In genomic region chr19:14553042-14553938, GRCh38 we compare ENCODE assay signal across 18 cellular contexts. TPM values are rescaled to one million over a fixed set of nuclear protein-coding genes. Genes with fewer than 3 reads are reported as not detected.
DNase-seq lines count a peak whose midpoint lies in the region; ATAC-seq and TF ChIP-seq lines count a peak whose summit lies in the region.
"Had no signal": no experiment of that assay in that cellular context is flagged by ENCODE, and none has a peak within 500 bp of the region (broad histone marks: within the 10 kb centered on the region; RNA-seq: fewer than 3 reads in every experiment).

No MANE protein-coding gene starts in this region.

- H3K79me2 ChIP-seq in parathyroid adenoma = peaks cover 70% of the 10 kb centered on the region

- peaks cover 11% of the 10 kb centered on the region for H3K36me3 ChIP-seq in CD4-positive, alpha-beta memory T cell (ENCODE audit: insufficient read depth, low read length)
- H3K36me3 ChIP-seq in NT2/D1 (ENCODE audit: insufficient read depth, insufficient read length, low read length) (peaks cover 38% of the 10 kb centered on the region), endocrine pancreas (ENCODE audit: control insufficient read depth, insufficient read depth, low read length) (no peaks in the 10 kb centered on the region), parathyroid adenoma (ENCODE audit: control insufficient read depth, insufficient read depth, low read length) (no peaks in the 10 kb centered on the region)
- H3K36me3 ChIP-seq: brain microvascular endothelial cell, HAP-1 had no signal

- no peaks in the 10 kb centered on the region for H3K9me3 Mint-ChIP-seq in CD4-positive, alpha-beta memory T cell

- H3K4me1 Mint-ChIP-seq in CD4-positive, alpha-beta memory T cell = peaks cover 29 to 73% (median 44%) of the 10 kb centered on the region in 4 donors

- peaks cover 57% of the 10 kb centered on the region for H3K4me1 ChIP-seq in CD4-positive, alpha-beta memory T cell (ENCODE audit: insufficient read depth, low read length)
- H3K4me1 ChIP-seq in NT2/D1 (ENCODE audit: insufficient read depth, insufficient read length) (peaks cover 34% of the 10 kb centered on the region), endocrine pancreas (ENCODE audit: control insufficient read depth, insufficient read depth, low read length) (no peaks in the 10 kb centered on the region), parathyroid adenoma (peaks cover 34% of the 10 kb centered on the region)
- H3K4me1 ChIP-seq: HAP-1 had no signal

- CTCF ChIA-PET in CD4-positive, alpha-beta memory T cell (lab: Charles Lee; ENCODE audit: partially characterized antibody) = interaction anchor here (0.9 to 12.1 kb wide), 4 partner anchors 9 to 48 kb away, joined by 3 to 142 read pairs (median 37); partner anchors contain the start of gene NDUFB7

- DNase-seq in CD4-positive, alpha-beta memory T cell = no peak
- no peak for DNase-seq in NT2/D1 (ENCODE audit: low read depth, low spot score)
- no peak for DNase-seq in hippocampal formation (lab: John Stamatoyannopoulos, UW)
- no peak for DNase-seq in NCI-H226
- DNase-seq: activated gamma-delta T cell treated with Interleukin-2 at 50 U/mL for 16 hours, brain microvascular endothelial cell, DMS79, NCI-H1930, NCI-H510A treated with DMSO at 0.1 percent for 48 hours, PC-3 had no signal

- peak overlapping the region in 6 of 7 donors; percentile 25 to 87 (median 64) for H3K27ac Mint-ChIP-seq in CD4-positive, alpha-beta memory T cell
- H3K27ac Mint-ChIP-seq: B cell had no signal

- H3K9ac ChIP-seq in NT2/D1 (ENCODE audit: insufficient read length, low read depth) (peak overlapping the region; percentile 43), endocrine pancreas (ENCODE audit: control insufficient read depth, insufficient read depth, low read length) (peak overlapping the region; percentile 51), parathyroid adenoma (no peak overlapping the region)

- peak overlapping the region; percentile 13 for H3K27ac ChIP-seq in CD4-positive, alpha-beta memory T cell (ENCODE audit: low read depth, low read length)
- peak overlapping the region; percentile 82 for H3K27ac ChIP-seq in parathyroid adenoma
- H3K27ac ChIP-seq: brain microvascular endothelial cell, thoracic aorta had no signal

- H3K27me3 Mint-ChIP-seq in CD4-positive, alpha-beta memory T cell = no peaks in the 10 kb centered on the region
- H3K27me3 Mint-ChIP-seq: B cell had no signal

- H3K4me3 ChIP-seq in CD4-positive, alpha-beta memory T cell (ENCODE audit: low read length in 2 of 2) = no peak overlapping the region
- H3K4me3 ChIP-seq in NT2/D1 (ENCODE audit: insufficient read length, low read depth) (no peak overlapping the region), endocrine pancreas (ENCODE audit: control insufficient read depth, insufficient read depth, low read length) (no peak overlapping the region), parathyroid adenoma (ENCODE audit: low read depth, low read length) (no peak overlapping the region)
- H3K4me3 ChIP-seq: HAP-1, thoracic aorta had no signal

- intact Hi-C loops in CD4-positive, alpha-beta memory T cell (cut with micrococcal nuclease) = no loop called here

- H3K9me3 ChIP-seq in CD4-positive, alpha-beta memory T cell (ENCODE audit: control insufficient read depth in 1 of 2, low read length in 2 of 2) = no peaks in the 10 kb centered on the region
- H3K9me3 ChIP-seq in NT2/D1 (ENCODE audit: insufficient read depth, low read length) = no peaks in the 10 kb centered on the region
- no peaks in the 10 kb centered on the region for H3K9me3 ChIP-seq in endocrine pancreas (ENCODE audit: control insufficient read depth, low read length)
- H3K9me3 ChIP-seq in parathyroid adenoma (ENCODE audit: control insufficient read depth, low read length) = no peaks in the 10 kb centered on the region
- H3K9me3 ChIP-seq: HAP-1, thoracic aorta had no signal

- no peak overlapping the region for H2AFZ ChIP-seq in parathyroid adenoma

- POLR2A ChIA-PET in CD4-positive, alpha-beta memory T cell (lab: Charles Lee; ENCODE audit: partially characterized antibody) = interaction anchor here (1.5 to 5.4 kb wide), 3 partner anchors 31 to 47 kb away, joined by 4 to 35 read pairs (median 33); partner anchors contain the start of gene DNAJB1

- peaks cover 4 to 17% of the 10 kb centered on the region in 2 donors for H3K36me3 Mint-ChIP-seq in CD4-positive, alpha-beta memory T cell

- ATAC-seq in GM19452 (IDR thresholded peaks at IDR 0.05; ENCODE audit: unreplicated experiment) = no peak
- no peak for ATAC-seq in GM21529 (IDR thresholded peaks at IDR 0.05; ENCODE audit: unreplicated experiment)
- ATAC-seq: PC-3 had no signal

- no peak for TF ChIP-seq CTCF in parathyroid adenoma (IDR thresholded peaks at IDR 0.05)

- H3K27me3 ChIP-seq in CD4-positive, alpha-beta memory T cell (ENCODE audit: insufficient read depth, low read length) = no peaks in the 10 kb centered on the region
- H3K27me3 ChIP-seq in NT2/D1 (ENCODE audit: insufficient read depth, insufficient read length) = no peaks in the 10 kb centered on the region
- no peaks in the 10 kb centered on the region for H3K27me3 ChIP-seq in endocrine pancreas (ENCODE audit: control insufficient read depth, insufficient read depth, low read length)
- H3K27me3 ChIP-seq in parathyroid adenoma (ENCODE audit: control insufficient read depth, insufficient read depth, low read length) = no peaks in the 10 kb centered on the region
- H3K27me3 ChIP-seq: brain microvascular endothelial cell had no signal

- H3K4me2 ChIP-seq in parathyroid adenoma (ENCODE audit: low read length) = no peak overlapping the region

- H3K4me3 Mint-ChIP-seq in CD4-positive, alpha-beta memory T cell = no peak overlapping the region
- H3K4me3 Mint-ChIP-seq: B cell had no signal

RNA-seq across cellular contexts. Expression of gene NDUFB7, which starts 18.6 kb away (rescaled TPM):
- total RNA-seq in CD4-positive, alpha-beta memory T cell = 10 to 100 TPM; 56.6 to 67.2 TPM
- polyA plus RNA-seq in CD4-positive, alpha-beta memory T cell = 100 to 1,000 TPM; 177 to 252 TPM

RNA-seq across cellular contexts. Expression of gene TECR, which starts 23.9 kb away (rescaled TPM):
- 100 to 1,000 TPM; 189 to 194 TPM for total RNA-seq in CD4-positive, alpha-beta memory T cell
- 100 to 1,000 TPM; 246 to 269 TPM for polyA plus RNA-seq in CD4-positive, alpha-beta memory T cell

RNA-seq across cellular contexts. Expression of gene CLEC17A, which starts 29.6 kb away (rescaled TPM):
- not detected for total RNA-seq in CD4-positive, alpha-beta memory T cell
- polyA plus RNA-seq in CD4-positive, alpha-beta memory T cell = under 1 TPM in 1 of 2 donors, not detected in 1; 0.20 TPM
- total RNA-seq: MCF 10A, PC-3, thoracic aorta had no signal

RNA-seq across cellular contexts. Expression of gene DNAJB1, which starts 35.1 kb away (rescaled TPM):
- total RNA-seq in CD4-positive, alpha-beta memory T cell = 100 to 1,000 TPM; 122 to 138 TPM
- 100 to 1,000 TPM; 307 to 824 TPM for polyA plus RNA-seq in CD4-positive, alpha-beta memory T cell

RNA-seq across cellular contexts. Expression of gene GIPC1, which starts 57.4 kb away (rescaled TPM):
- 10 to 100 TPM; 32.3 to 33.8 TPM for total RNA-seq in CD4-positive, alpha-beta memory T cell
- polyA plus RNA-seq in CD4-positive, alpha-beta memory T cell = 10 to 100 TPM; 50.1 to 63.6 TPM
